In the genomic region with DNA sequence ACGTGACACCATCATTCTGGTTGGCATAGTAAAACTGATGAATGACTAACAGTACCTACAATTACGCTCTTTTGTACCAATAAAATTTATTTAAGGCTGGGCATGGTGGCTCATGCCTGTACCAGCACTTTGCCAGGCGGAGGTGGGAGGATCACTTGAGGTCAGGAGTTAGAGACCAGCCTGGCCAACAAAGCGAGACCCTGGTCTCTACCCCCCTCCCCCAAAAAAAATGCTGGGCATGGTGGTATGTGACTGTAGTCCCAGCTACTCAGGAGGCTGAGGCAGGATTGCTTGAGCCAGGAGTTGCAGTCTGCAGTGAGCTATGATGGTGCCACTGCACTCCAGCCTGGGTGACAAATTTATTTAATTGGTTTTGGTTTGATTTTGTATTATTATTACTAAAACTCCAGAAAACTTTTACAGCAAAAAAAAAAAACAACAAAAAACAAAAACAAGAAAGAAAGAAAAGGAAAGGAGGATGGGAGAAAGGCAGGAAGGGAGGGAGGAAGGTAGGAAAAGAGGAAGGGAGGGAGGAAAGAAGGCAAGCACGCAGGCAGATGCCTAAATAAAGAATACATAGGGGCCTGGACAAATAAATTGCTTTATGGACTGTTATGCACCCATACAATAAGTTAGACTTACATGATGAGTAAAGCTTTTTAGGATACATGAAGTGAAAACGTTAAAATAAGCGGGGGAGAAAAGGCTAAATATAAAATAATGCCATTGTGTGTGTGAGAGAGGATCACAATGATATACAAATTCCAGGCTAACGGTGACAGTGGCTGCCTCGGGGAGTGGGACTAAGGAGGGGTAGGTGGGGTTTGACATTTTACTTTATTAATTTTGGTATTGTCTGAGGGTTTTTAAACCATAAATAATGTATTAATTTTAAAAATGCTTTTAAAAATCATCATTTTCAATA, we compare ENCODE assay signal across 8 cellular contexts.
DNase-seq lines count a peak whose midpoint lies in the region; ATAC-seq and TF ChIP-seq lines count a peak whose summit lies in the region.

No MANE protein-coding gene starts in this region.

- H3K4me2 ChIP-seq in OCI-LY1 (ENCODE audit: low read length) (peak overlapping the region; percentile 96), parathyroid adenoma (ENCODE audit: low read length) (peak overlapping the region; percentile 77)

- H3F3A ChIP-seq in OCI-LY1 (ENCODE audit: insufficient read depth, low read length): no peaks in the 10 kb centered on the region

- TF ChIP-seq CTCF in OCI-LY1 (IDR thresholded peaks at IDR 0.05; ENCODE audit: low read length) (no peak), parathyroid adenoma (IDR thresholded peaks at IDR 0.05) (no peak)

- H3K9me3 ChIP-seq in OCI-LY1 (ENCODE audit: low read length) (no peaks in the 10 kb centered on the region), parathyroid adenoma (ENCODE audit: control insufficient read depth, low read length) (no peaks in the 10 kb centered on the region)

- H2AFZ ChIP-seq in OCI-LY1 (ENCODE audit: low read length) (peak overlapping the region; percentile 48), parathyroid adenoma (peak overlapping the region; percentile 84)

- H4K20me1 ChIP-seq in OCI-LY1 (ENCODE audit: insufficient read depth, low read length): no peaks in the 10 kb centered on the region

- H3K4me3 ChIP-seq in GM08714 (ENCODE audit: low read length) (peak overlapping the region; percentile 97), OCI-LY1 (ENCODE audit: low read depth, low read length, poor library complexity, severe bottlenecking) (peak overlapping the region; percentile 99), parathyroid adenoma (ENCODE audit: low read depth, low read length) (peak overlapping the region; percentile 84)

- ATAC-seq in GM18861 (IDR thresholded peaks at IDR 0.05; ENCODE audit: unreplicated experiment): no peak
- ATAC-seq in HG03135 (IDR thresholded peaks at IDR 0.05; ENCODE audit: unreplicated experiment): no peak

- H3K36me3 ChIP-seq in OCI-LY1 (ENCODE audit: insufficient read depth, low read length): peaks cover 20% of the 10 kb centered on the region
- H3K36me3 ChIP-seq in parathyroid adenoma (ENCODE audit: control insufficient read depth, insufficient read depth, low read length): no peaks in the 10 kb centered on the region

- no peaks in the 10 kb centered on the region for H3K9me2 ChIP-seq in OCI-LY1 (ENCODE audit: low read depth, low read length)

- H3K27ac ChIP-seq in OCI-LY1 (ENCODE audit: low read depth, low read length, poor library complexity, severe bottlenecking) (no peak overlapping the region), epithelial cell of prostate (peak overlapping the region; percentile 79), parathyroid adenoma (peak overlapping the region; percentile 74)

- DNase-seq in epithelial cell of prostate (ENCODE audit: low read depth, low spot score) (no peak), NCI-H1694 treated with DMSO at 0.1 percent for 48 hours (lab: John Stamatoyannopoulos, UW) (no peak)
- no peak for DNase-seq in NK-92 treated with Interleukin-12 subunit alpha and Interleukin-12 subunit beta, amount 100 ng/mL, for 24 hours (lab: John Stamatoyannopoulos, UW)

- H3K27me3 ChIP-seq in OCI-LY1 (ENCODE audit: insufficient read depth, low read length): no peaks in the 10 kb centered on the region
- no peaks in the 10 kb centered on the region for H3K27me3 ChIP-seq in parathyroid adenoma (ENCODE audit: control insufficient read depth, insufficient read depth, low read length)

- H3K79me2 ChIP-seq in OCI-LY1 (ENCODE audit: insufficient read depth, low read length) (no peaks in the 10 kb centered on the region), parathyroid adenoma (no peaks in the 10 kb centered on the region)

- peak overlapping the region; percentile 95 for H3K9ac ChIP-seq in OCI-LY1 (ENCODE audit: low read length)
- H3K9ac ChIP-seq in parathyroid adenoma: no peak overlapping the region

- peaks cover 29% of the 10 kb centered on the region for H3K4me1 ChIP-seq in OCI-LY1 (ENCODE audit: insufficient read depth, low read length, severe bottlenecking)
- no peaks in the 10 kb centered on the region for H3K4me1 ChIP-seq in parathyroid adenoma
